20 cellular contexts compared by ENCODE assay signal in the genomic region with DNA sequence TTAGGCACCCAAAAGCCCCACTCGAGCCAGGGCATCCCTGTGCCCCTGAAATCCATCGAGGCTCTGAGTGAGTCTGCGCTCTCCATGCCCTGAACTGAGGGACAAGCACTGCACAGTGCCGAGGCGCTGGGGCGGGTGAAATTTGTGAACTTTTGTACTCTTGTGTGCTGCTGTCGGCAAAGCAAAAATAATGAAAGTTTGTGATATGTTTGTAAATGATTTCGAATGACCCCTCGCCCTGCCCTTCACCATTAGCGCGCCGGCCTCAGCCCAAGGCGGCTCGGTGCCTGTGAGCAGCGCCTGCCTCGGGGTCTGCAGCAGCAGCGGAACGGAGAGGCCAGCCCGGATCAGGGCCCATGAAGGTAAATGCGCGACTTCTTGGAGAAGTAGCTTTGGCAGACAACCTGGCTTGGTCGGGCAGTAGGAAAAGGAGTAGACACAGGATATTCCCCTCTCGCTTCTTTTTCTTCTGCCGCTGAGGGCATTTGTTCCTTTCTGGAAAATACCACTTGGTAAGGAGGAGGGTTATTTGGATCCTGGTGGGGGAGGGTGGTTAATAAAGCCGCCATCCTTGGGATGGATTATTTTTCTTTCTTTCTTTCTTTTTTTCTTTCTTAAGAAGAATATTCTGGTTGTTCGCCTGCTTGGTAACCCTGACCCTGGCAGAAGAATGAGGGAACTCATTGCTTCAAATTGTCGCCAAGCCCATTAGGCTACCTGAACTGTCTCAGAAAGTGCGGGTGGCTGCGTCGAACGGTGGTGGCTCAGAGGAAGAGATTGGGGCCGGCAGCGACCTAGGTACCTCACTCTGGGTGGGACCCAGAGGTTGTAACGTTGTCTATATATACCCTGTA. TPM values are rescaled to one million over a fixed set of nuclear protein-coding genes. Genes with fewer than 3 reads are reported as not detected.
"Had no signal": no experiment of that assay in that cellular context is flagged by ENCODE, and none has a peak within 500 bp of the region (broad histone marks: within the 10 kb centered on the region; RNA-seq: fewer than 3 reads in every experiment).

No MANE protein-coding gene starts in this region.

- ATAC-seq: effector memory CD8-positive, alpha-beta T cell; gastroesophageal sphincter; stimulated activated naive B cell treated with anti-CD40 and anti-IgM and Interleukin-4, amounts not matched to agents 10 μg/mL and 1 μg/mL and 100 μg/mL, for 72 hours had no signal

- H3K36me3 ChIP-seq: gastroesophageal sphincter, neutrophil had no signal

- H3K9me3 ChIP-seq: gastroesophageal sphincter, neutrophil, tibial nerve had no signal

- H3K4me1 ChIP-seq: tibial nerve had no signal

- FAIRE-seq: astrocyte, bronchial epithelial cell had no signal

- H3K27ac ChIP-seq: gastroesophageal sphincter, neutrophil, skin epidermis, tibial nerve had no signal

- DNase-seq: activated CD4-positive, alpha-beta T cell treated with anti-CD3 and anti-CD28 coated beads, Interleukin-2, amount 10 ng/mL, durations not matched to agents 7 days and 5 days; activated CD8-positive, alpha-beta memory T cell treated with anti-CD3 and anti-CD28 coated beads for 24 hours; activated naive CD4-positive, alpha-beta T cell treated with anti-CD3 and anti-CD28 coated beads for 36 hours; activated T-cell treated with anti-CD3 and anti-CD28 coated beads for 4 hours; effector memory CD8-positive, alpha-beta T cell; erythroblast; kidney glomerular epithelial cell; midbrain; stimulated activated CD4-positive, alpha-beta T cell treated with anti-CD3 and anti-CD28 coated beads, Interleukin-15, amount 100 ng/mL, for 24 hours; stimulated activated CD4-positive, alpha-beta T cell treated with anti-CD3 and anti-CD28 coated beads, Interleukin-4, amount 100 ng/mL, for 1 hour; stimulated activated naive B cell treated with anti-CD40 and anti-IgM and Interleukin-4, amounts not matched to agents 10 μg/mL and 1 μg/mL and 100 μg/mL, for 72 hours; T-helper 9 cell had no signal

- H3K4me3 ChIP-seq: gastroesophageal sphincter, skin epidermis, tibial nerve had no signal

RNA-seq across cellular contexts. Expression of a gene that starts 1.6 kb away (rescaled TPM):
- total RNA-seq: activated CD4-positive, alpha-beta T cell treated with anti-CD3 and anti-CD28 coated beads, Interleukin-2, amount 10 ng/mL, durations not matched to agents 7 days and 5 days; activated naive CD4-positive, alpha-beta T cell treated with anti-CD3 and anti-CD28 coated beads for 36 hours; astrocyte; bronchial epithelial cell; cerebellum; myocyte had no signal

RNA-seq across cellular contexts. Expression of a gene that starts 7.4 kb away (rescaled TPM):
- total RNA-seq: activated CD4-positive, alpha-beta T cell treated with anti-CD3 and anti-CD28 coated beads, Interleukin-2, amount 10 ng/mL, durations not matched to agents 7 days and 5 days; activated naive CD4-positive, alpha-beta T cell treated with anti-CD3 and anti-CD28 coated beads for 36 hours; astrocyte; bronchial epithelial cell; cerebellum; myocyte had no signal

RNA-seq across cellular contexts. Expression of a gene that starts 20.2 kb away (rescaled TPM):
- total RNA-seq: activated CD4-positive, alpha-beta T cell treated with anti-CD3 and anti-CD28 coated beads, Interleukin-2, amount 10 ng/mL, durations not matched to agents 7 days and 5 days; activated naive CD4-positive, alpha-beta T cell treated with anti-CD3 and anti-CD28 coated beads for 36 hours; astrocyte; bronchial epithelial cell; cerebellum had no signal

RNA-seq across cellular contexts. Expression of a gene that starts 27.2 kb away (rescaled TPM):
- total RNA-seq: activated CD4-positive, alpha-beta T cell treated with anti-CD3 and anti-CD28 coated beads, Interleukin-2, amount 10 ng/mL, durations not matched to agents 7 days and 5 days; activated naive CD4-positive, alpha-beta T cell treated with anti-CD3 and anti-CD28 coated beads for 36 hours; astrocyte; bronchial epithelial cell; cerebellum had no signal

RNA-seq across cellular contexts. Expression of a gene that starts 33.1 kb away (rescaled TPM):
- total RNA-seq: activated CD4-positive, alpha-beta T cell treated with anti-CD3 and anti-CD28 coated beads, Interleukin-2, amount 10 ng/mL, durations not matched to agents 7 days and 5 days; activated naive CD4-positive, alpha-beta T cell treated with anti-CD3 and anti-CD28 coated beads for 36 hours; astrocyte; bronchial epithelial cell; cerebellum; myocyte had no signal
